ENCODE assay signal across 11 cellular contexts in the genomic region with DNA sequence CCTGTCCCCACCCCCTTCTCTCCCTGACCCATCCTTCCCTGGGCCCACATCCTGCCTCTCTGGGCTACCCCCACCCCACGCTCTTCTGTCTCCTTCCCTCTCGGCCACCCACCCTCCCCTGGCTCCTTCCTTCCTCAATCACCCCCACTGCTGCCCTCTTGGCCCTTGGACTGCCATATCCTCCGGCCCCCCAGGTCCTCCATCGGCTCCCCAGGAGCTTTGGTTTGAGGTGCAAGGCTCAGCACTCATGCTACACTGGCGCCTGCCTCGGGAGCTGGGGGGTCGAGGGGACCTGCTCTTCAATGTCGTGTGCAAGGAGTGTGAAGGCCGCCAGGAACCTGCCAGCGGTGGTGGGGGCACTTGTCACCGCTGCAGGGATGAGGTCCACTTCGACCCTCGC. TPM values are rescaled to one million over a fixed set of nuclear protein-coding genes. Genes with fewer than 3 reads are reported as not detected.
DNase-seq lines count a peak whose midpoint lies in the region; ATAC-seq and TF ChIP-seq lines count a peak whose summit lies in the region.
"Had no signal": no experiment of that assay in that cellular context is flagged by ENCODE, and none has a peak within 500 bp of the region (broad histone marks: within the 10 kb centered on the region; RNA-seq: fewer than 3 reads in every experiment).

No MANE protein-coding gene starts in this region.

- DNase-seq in activated CD8-positive, alpha-beta T cell treated with anti-CD3 and anti-CD28 coated beads, Interleukin-2, amount 10 ng/mL, durations not matched to agents 7 days and 5 days: peak; percentile 14
- no peak for DNase-seq in activated CD8-positive, alpha-beta T cell treated with anti-CD3 and anti-CD28 coated beads for 36 hours
- DNase-seq in UCSD-AML1 (lab: John Stamatoyannopoulos, UW; ENCODE audit: unreplicated experiment) (peak; percentile 11), islet precursor cell (peak; percentile 43), inferior parietal cortex (ENCODE audit: extremely low spot score) (no peak), NCI-H146 (lab: John Stamatoyannopoulos, UW) (no peak)
- DNase-seq: KG1, NCI-H187 treated with DMSO at 0.1 percent for 48 hours had no signal

- ATAC-seq in activated CD8-positive, alpha-beta T cell treated with anti-CD3 and anti-CD28 coated beads, Interleukin-2, amount 10 ng/mL, durations not matched to agents 7 days and 5 days: no peak
- ATAC-seq in activated CD8-positive, alpha-beta T cell treated with anti-CD3 and anti-CD28 coated beads for 36 hours: no peak
- ATAC-seq in HG03439 (IDR thresholded peaks at IDR 0.05; ENCODE audit: unreplicated experiment): no peak

- peaks cover 6% of the 10 kb centered on the region for H3K4me1 Mint-ChIP-seq in activated CD8-positive, alpha-beta T cell treated with anti-CD3 and anti-CD28 coated beads, Interleukin-2, amount 10 ng/mL, durations not matched to agents 7 days and 5 days (ENCODE audit: low read depth)
- H3K4me1 Mint-ChIP-seq in activated CD8-positive, alpha-beta T cell treated with anti-CD3 and anti-CD28 coated beads for 36 hours (ENCODE audit: low read depth): no peaks in the 10 kb centered on the region

- no peak for TF ChIP-seq CTCF in activated CD8-positive, alpha-beta T cell treated with anti-CD3 and anti-CD28 coated beads for 36 hours (IDR thresholded peaks at IDR 0.05)

- H3K4me3 Mint-ChIP-seq in activated CD8-positive, alpha-beta T cell treated with anti-CD3 and anti-CD28 coated beads, Interleukin-2, amount 10 ng/mL, durations not matched to agents 7 days and 5 days: no peak overlapping the region
- H3K4me3 Mint-ChIP-seq in activated CD8-positive, alpha-beta T cell treated with anti-CD3 and anti-CD28 coated beads for 36 hours: no peak overlapping the region
- H3K4me3 Mint-ChIP-seq: CD4-positive, alpha-beta memory T cell had no signal

- intact Hi-C loops in activated CD8-positive, alpha-beta T cell treated with anti-CD3 and anti-CD28 coated beads for 36 hours (cut with micrococcal nuclease): no loop called here

- H3K36me3 Mint-ChIP-seq in activated CD8-positive, alpha-beta T cell treated with anti-CD3 and anti-CD28 coated beads, Interleukin-2, amount 10 ng/mL, durations not matched to agents 7 days and 5 days (ENCODE audit: low read depth): no peaks in the 10 kb centered on the region
- no peaks in the 10 kb centered on the region for H3K36me3 Mint-ChIP-seq in activated CD8-positive, alpha-beta T cell treated with anti-CD3 and anti-CD28 coated beads for 36 hours (ENCODE audit: low read depth)

- no peak overlapping the region for H3K27ac Mint-ChIP-seq in activated CD8-positive, alpha-beta T cell treated with anti-CD3 and anti-CD28 coated beads, Interleukin-2, amount 10 ng/mL, durations not matched to agents 7 days and 5 days
- no peak overlapping the region for H3K27ac Mint-ChIP-seq in activated CD8-positive, alpha-beta T cell treated with anti-CD3 and anti-CD28 coated beads for 36 hours

- CTCF ChIA-PET in activated CD8-positive, alpha-beta T cell treated with anti-CD3 and anti-CD28 coated beads, Interleukin-2, amount 10 ng/mL, durations not matched to agents 7 days and 5 days (lab: Charles Lee): interaction anchor here (0.7 to 1.9 kb wide), 7 partner anchors 12 to 335 kb away, joined by 3 to 6 read pairs (median 5); no protein-coding TSS in a partner anchor
- CTCF ChIA-PET in activated CD8-positive, alpha-beta T cell treated with anti-CD3 and anti-CD28 coated beads for 36 hours (lab: Charles Lee): interaction anchor here (0.7 to 3.3 kb wide), 13 partner anchors 8 to 507 kb away, joined by 3 to 15 read pairs (median 4); partner anchors contain the start of gene EPHB6

- POLR2A ChIA-PET in activated CD8-positive, alpha-beta T cell treated with anti-CD3 and anti-CD28 coated beads, Interleukin-2, amount 10 ng/mL, durations not matched to agents 7 days and 5 days (lab: Charles Lee): interaction anchor here (2.1 kb wide), 1 partner anchor 11 kb away, joined by 6 read pairs; the partner anchor contains the start of gene EPHB6
- POLR2A ChIA-PET in activated CD8-positive, alpha-beta T cell treated with anti-CD3 and anti-CD28 coated beads for 36 hours (lab: Charles Lee): interaction anchor here (1.8 kb wide), 1 partner anchor 23 kb away, joined by 4 read pairs; no protein-coding TSS in a partner anchor

- H3K27me3 Mint-ChIP-seq in activated CD8-positive, alpha-beta T cell treated with anti-CD3 and anti-CD28 coated beads, Interleukin-2, amount 10 ng/mL, durations not matched to agents 7 days and 5 days (ENCODE audit: low read depth): no peaks in the 10 kb centered on the region
- no peaks in the 10 kb centered on the region for H3K27me3 Mint-ChIP-seq in activated CD8-positive, alpha-beta T cell treated with anti-CD3 and anti-CD28 coated beads for 36 hours
- H3K27me3 Mint-ChIP-seq: CD4-positive, alpha-beta memory T cell had no signal

- H3K9me3 Mint-ChIP-seq in activated CD8-positive, alpha-beta T cell treated with anti-CD3 and anti-CD28 coated beads, Interleukin-2, amount 10 ng/mL, durations not matched to agents 7 days and 5 days (ENCODE audit: insufficient read depth): no peaks in the 10 kb centered on the region
- H3K9me3 Mint-ChIP-seq in activated CD8-positive, alpha-beta T cell treated with anti-CD3 and anti-CD28 coated beads for 36 hours: no peaks in the 10 kb centered on the region
- H3K9me3 Mint-ChIP-seq: CD4-positive, alpha-beta memory T cell had no signal

RNA-seq across cellular contexts. Expression of gene EPHB6, which starts 10.9 kb away (rescaled TPM):
- 1 to 10 TPM; 7.0 TPM for total RNA-seq in activated CD8-positive, alpha-beta T cell treated with anti-CD3 and anti-CD28 coated beads, Interleukin-2, amount 10 ng/mL, durations not matched to agents 7 days and 5 days
- total RNA-seq in activated CD8-positive, alpha-beta T cell treated with anti-CD3 and anti-CD28 coated beads for 36 hours: 1 to 10 TPM; 3.5 to 5.5 TPM

RNA-seq across cellular contexts. Expression of gene TRPV6, which starts 19.8 kb away (rescaled TPM):
- not detected for total RNA-seq in activated CD8-positive, alpha-beta T cell treated with anti-CD3 and anti-CD28 coated beads, Interleukin-2, amount 10 ng/mL, durations not matched to agents 7 days and 5 days
- not detected for total RNA-seq in activated CD8-positive, alpha-beta T cell treated with anti-CD3 and anti-CD28 coated beads for 36 hours
- total RNA-seq: A172; CD4-positive, alpha-beta memory T cell had no signal

Comparison
In these comparisons a context has a peak if more than half of its experiments do, and no peak if none do; other contexts are left out.
1. DNase-seq: peak in activated CD8-positive, alpha-beta T cell treated with anti-CD3 and anti-CD28 coated beads, Interleukin-2, amount 10 ng/mL, durations not matched to agents 7 days and 5 days (single experiment), UCSD-AML1 (single experiment) and islet precursor cell (single experiment); none in activated CD8-positive, alpha-beta T cell treated with anti-CD3 and anti-CD28 coated beads for 36 hours (single experiment), inferior parietal cortex (single experiment) and NCI-H146 (single experiment).